12 cellular contexts compared by ENCODE assay signal in the genomic region with DNA sequence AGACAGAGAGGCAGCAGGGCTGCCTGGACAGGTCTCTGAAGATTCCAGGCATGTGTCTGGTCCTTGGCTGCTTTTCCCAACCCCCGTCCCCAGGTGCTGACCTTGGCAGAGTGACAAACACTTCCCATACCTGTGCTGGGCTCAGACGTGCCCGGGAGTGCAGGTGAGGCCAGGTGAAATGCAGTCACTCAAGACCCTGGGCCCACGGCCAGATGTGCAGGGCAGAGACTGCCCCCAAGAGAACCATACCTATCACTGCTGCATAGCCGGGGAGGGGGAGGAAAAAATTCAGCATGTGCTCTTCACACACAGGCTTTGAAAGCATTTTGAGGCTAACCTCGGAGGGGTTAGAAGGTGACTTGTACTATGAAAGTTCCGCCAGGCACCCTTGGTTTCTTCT. TPM values are rescaled to one million over a fixed set of nuclear protein-coding genes. Genes with fewer than 3 reads are reported as not detected.
DNase-seq lines count a peak whose midpoint lies in the region; ATAC-seq and TF ChIP-seq lines count a peak whose summit lies in the region.
"Had no signal": no experiment of that assay in that cellular context is flagged by ENCODE, and none has a peak within 500 bp of the region (broad histone marks: within the 10 kb centered on the region; RNA-seq: fewer than 3 reads in every experiment).

No MANE protein-coding gene starts in this region.

- H3K4me1 ChIP-seq in foreskin keratinocyte: peaks cover 12% of the 10 kb centered on the region

- H3K27me3 Mint-ChIP-seq in progenitor cell of endocrine pancreas: no peaks in the 10 kb centered on the region

- H3K9me3 Mint-ChIP-seq in progenitor cell of endocrine pancreas (ENCODE audit: low read depth): no peaks in the 10 kb centered on the region
- H3K9me3 Mint-ChIP-seq: activated T-cell treated with anti-CD3 and anti-CD28 coated beads, Interleukin-2, amount 50 U/mL, for 4 hours had no signal

- H3K27ac Mint-ChIP-seq in progenitor cell of endocrine pancreas: peak overlapping the region; percentile 73

- no peak overlapping the region for H3K4me3 Mint-ChIP-seq in progenitor cell of endocrine pancreas (ENCODE audit: low read depth)
- H3K4me3 Mint-ChIP-seq: activated T-cell treated with anti-CD3 and anti-CD28 coated beads, Interleukin-2, amount 50 U/mL, for 4 hours had no signal

- H3K4me1 Mint-ChIP-seq in progenitor cell of endocrine pancreas (ENCODE audit: low read depth): peaks cover 29% of the 10 kb centered on the region

- H3K27ac ChIP-seq in foreskin keratinocyte: no peak overlapping the region
- H3K27ac ChIP-seq: 22Rv1 had no signal

- DNase-seq in DMS 273 (lab: John Stamatoyannopoulos, UW; ENCODE audit: unreplicated experiment) (peak; percentile 32), DMS 273 treated with DMSO at 0.1 percent for 48 hours (lab: John Stamatoyannopoulos, UW) (no peak), NCI-H510A (lab: John Stamatoyannopoulos, UW) (peak; percentile 40), foreskin keratinocyte (peak; percentile 88 to 92), progenitor cell of endocrine pancreas (ENCODE audit: low spot score, unreplicated experiment) (no peak), NCI-H146 (lab: John Stamatoyannopoulos, UW) (no peak), pons (ENCODE audit: low spot score) (no peak), NCI-H128 (lab: John Stamatoyannopoulos, UW; ENCODE audit: unreplicated experiment) (no peak)
- DNase-seq: activated T-cell treated with anti-CD3 and anti-CD28 coated beads, Interleukin-2, amount 50 U/mL, for 4 hours; NCI-H774; testis had no signal

- no peaks in the 10 kb centered on the region for H3K27me3 ChIP-seq in foreskin keratinocyte
- H3K27me3 ChIP-seq: testis had no signal

- ATAC-seq in foreskin keratinocyte: peak; percentile 54
- ATAC-seq: activated T-cell treated with anti-CD3 and anti-CD28 coated beads, Interleukin-2, amount 50 U/mL, for 4 hours had no signal

- TF ChIP-seq CTCF in foreskin keratinocyte (conservative IDR thresholded peaks at IDR 0.05) (peak; percentile 16), progenitor cell of endocrine pancreas (IDR thresholded peaks at IDR 0.05; ENCODE audit: unreplicated experiment) (no peak)

- peaks cover 1% of the 10 kb centered on the region for H3K36me3 Mint-ChIP-seq in progenitor cell of endocrine pancreas (ENCODE audit: insufficient read depth)

RNA-seq across cellular contexts. Expression of a gene that starts 22.6 kb away (rescaled TPM):
- 3.1 and 3.5 TPM in 2 replicates for total RNA-seq in foreskin keratinocyte
- 2.5 TPM in 2 replicates for polyA plus RNA-seq in foreskin keratinocyte
- 23.1 and 29.0 TPM in 2 replicates for total RNA-seq in progenitor cell of endocrine pancreas

Comparison
In these comparisons a context has a peak if more than half of its experiments do, and no peak if none do; other contexts are left out.
1. DNase-seq: peak in DMS 273 (single experiment), NCI-H510A (single experiment) and foreskin keratinocyte (2 of 2); none in DMS 273 treated with DMSO at 0.1 percent for 48 hours (single experiment), progenitor cell of endocrine pancreas (single experiment), NCI-H146 (single experiment), pons (single experiment) and NCI-H128 (single experiment).